13 cellular contexts compared by ENCODE assay signal in the genomic region with DNA sequence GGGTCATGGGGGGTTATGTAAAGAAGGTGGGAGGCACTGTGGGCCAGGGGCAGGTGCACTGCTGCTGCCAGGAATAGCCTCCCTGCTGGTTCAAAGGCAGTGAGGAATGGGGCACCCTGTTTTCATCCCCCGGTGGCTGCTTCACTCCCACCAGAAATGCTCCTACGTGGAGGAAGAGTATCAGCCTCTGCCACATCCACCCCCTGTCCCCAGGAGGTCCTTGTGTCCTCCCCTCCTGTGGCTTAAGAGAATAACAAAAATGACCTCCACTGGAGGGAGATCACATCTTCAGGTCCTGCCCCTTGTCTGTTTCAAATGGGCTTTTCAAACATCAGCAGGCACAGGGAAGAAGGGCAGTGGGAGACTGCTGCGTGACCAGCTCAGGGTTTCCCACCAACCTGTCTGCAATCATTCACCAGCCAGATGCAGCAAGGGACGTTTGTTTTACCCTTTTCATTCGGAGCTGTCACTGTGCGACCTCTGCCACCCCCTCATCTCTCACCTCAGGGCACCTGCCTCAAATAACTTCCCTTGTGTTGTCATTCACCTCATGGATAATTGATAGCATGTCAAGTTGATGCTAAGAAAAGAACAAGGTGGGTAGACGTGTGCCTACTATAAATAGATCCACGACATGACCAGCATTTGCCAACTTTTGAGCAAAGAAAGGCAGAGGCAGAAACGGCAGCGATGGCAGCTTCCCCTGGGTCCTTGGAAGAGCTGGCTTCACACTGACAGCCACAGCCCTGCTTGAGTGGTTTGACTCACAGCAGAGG.
DNase-seq lines count a peak whose midpoint lies in the region; ATAC-seq and TF ChIP-seq lines count a peak whose summit lies in the region.
"Had no signal": no experiment of that assay in that cellular context is flagged by ENCODE, and none has a peak within 500 bp of the region (broad histone marks: within the 10 kb centered on the region; RNA-seq: fewer than 3 reads in every experiment).

No MANE protein-coding gene starts in this region.

- TF ChIP-seq CTCF in fibroblast of lung (conservative IDR thresholded peaks at IDR 0.05 in 1 of 2, IDR thresholded peaks at IDR 0.05 in 1 of 2; ENCODE audit: low read depth in 1 of 2, low read length in 2 of 2): no peak

- H4K20me1 ChIP-seq in fibroblast of lung (ENCODE audit: control insufficient read depth, extremely low read depth, insufficient read depth, low read length): no peaks in the 10 kb centered on the region

- peak; percentile 42 for ATAC-seq in GM19023 (IDR thresholded peaks at IDR 0.05; ENCODE audit: unreplicated experiment)

- H3K27ac ChIP-seq in fibroblast of lung (ENCODE audit: insufficient read depth, low read length): no peak overlapping the region
- H3K27ac ChIP-seq: hepatocyte, SJSA1 had no signal

- no peak overlapping the region for H2AFZ ChIP-seq in fibroblast of lung (ENCODE audit: low read length)
- H2AFZ ChIP-seq: hepatocyte had no signal

- H3K9ac ChIP-seq in fibroblast of lung (ENCODE audit: insufficient read depth, low read length): no peak overlapping the region

- no peaks in the 10 kb centered on the region for H3K9me3 ChIP-seq in fibroblast of lung (ENCODE audit: control insufficient read depth, insufficient read depth, low read depth, low read length)
- H3K9me3 ChIP-seq: SJSA1 had no signal

- no peaks in the 10 kb centered on the region for H3K79me2 ChIP-seq in fibroblast of lung (ENCODE audit: control insufficient read depth, insufficient read depth, low read length)
- H3K79me2 ChIP-seq: hepatocyte had no signal

- no peaks in the 10 kb centered on the region for H3K36me3 ChIP-seq in fibroblast of lung (ENCODE audit: control insufficient read depth, insufficient read depth, low read length)
- H3K36me3 ChIP-seq: SJSA1 had no signal

- intact Hi-C loops in posterior vena cava (cut with DNase I): no loop called here

- peak; percentile 28 for DNase-seq in NCI-H2107 (lab: John Stamatoyannopoulos, UW)
- peak; percentile 12 to 30 for DNase-seq in fibroblast of lung (ENCODE audit: low read depth in 2 of 2)
- peak; percentile 80 for DNase-seq in putamen (ENCODE audit: low spot score)
- no peak for DNase-seq in posterior vena cava (ENCODE audit: low spot score)
- DNase-seq in activated CD4-positive, alpha-beta T cell treated with anti-CD3 and anti-CD28 coated beads, Interleukin-2, amount 50 U/mL, for 48 hours: no peak
- no peak for DNase-seq in stimulated activated CD8-positive, alpha-beta memory T cell treated with anti-CD3 and anti-CD28 coated beads, Interleukin-4, amount 100 ng/mL, for 48 hours
- DNase-seq in dedifferentiated amniotic fluid mesenchymal stem cell (ENCODE audit: extremely low spot score): no peak
- DNase-seq: CD8-positive, alpha-beta memory T cell; NCI-H226; stimulated activated CD4-positive, alpha-beta T cell treated with anti-CD3 and anti-CD28 coated beads, Interleukin-15, amount 100 ng/mL, for 24 hours had no signal

- H3K4me1 ChIP-seq in fibroblast of lung (ENCODE audit: control insufficient read depth, extremely low read depth, insufficient read depth, low read length): no peaks in the 10 kb centered on the region
- H3K4me1 ChIP-seq: SJSA1 had no signal

- no peak overlapping the region for H3K4me2 ChIP-seq in fibroblast of lung (ENCODE audit: extremely low read depth, insufficient read depth, low read length)
- H3K4me2 ChIP-seq: hepatocyte had no signal

- no peaks in the 10 kb centered on the region for H3K27me3 ChIP-seq in fibroblast of lung (ENCODE audit: control insufficient read depth, insufficient read depth, low read length)

- no peak overlapping the region for H3K4me3 ChIP-seq in fibroblast of lung (replicated peaks in 1 of 4; ENCODE audit: control extremely low read depth in 1 of 4, insufficient read depth in 1 of 4, low read depth in 3 of 4, low read length in 4 of 4)
- H3K4me3 ChIP-seq: hepatocyte, SJSA1 had no signal

Comparison
In these comparisons a context has a peak if more than half of its experiments do, and no peak if none do; other contexts are left out.
1. DNase-seq: peak in NCI-H2107 (single experiment), fibroblast of lung (2 of 2) and putamen (single experiment); none in posterior vena cava (single experiment), activated CD4-positive, alpha-beta T cell treated with anti-CD3 and anti-CD28 coated beads, Interleukin-2, amount 50 U/mL, for 48 hours (0 of 2), stimulated activated CD8-positive, alpha-beta memory T cell treated with anti-CD3 and anti-CD28 coated beads, Interleukin-4, amount 100 ng/mL, for 48 hours (single experiment) and dedifferentiated amniotic fluid mesenchymal stem cell (single experiment).